In genomic region chr4:40369437-40370278, GRCh38 we compare ENCODE assay signal across 16 cellular contexts. TPM values are rescaled to one million over a fixed set of nuclear protein-coding genes. Genes with fewer than 3 reads are reported as not detected.
DNase-seq lines count a peak whose midpoint lies in the region; ATAC-seq and TF ChIP-seq lines count a peak whose summit lies in the region.
"Had no signal": no experiment of that assay in that cellular context is flagged by ENCODE, and none has a peak within 500 bp of the region (broad histone marks: within the 10 kb centered on the region; RNA-seq: fewer than 3 reads in every experiment).

No MANE protein-coding gene starts in this region.

- ATAC-seq in GM18858 (IDR thresholded peaks at IDR 0.05; ENCODE audit: unreplicated experiment) (peak; percentile 60), GM21786 (IDR thresholded peaks at IDR 0.05; ENCODE audit: unreplicated experiment) (peak; percentile 85), mucosa of descending colon (peak; percentile 94), HG03039 (IDR thresholded peaks at IDR 0.05; ENCODE audit: unreplicated experiment) (no peak)
- ATAC-seq: CD8-positive, alpha-beta T cell had no signal

- CTCF ChIA-PET in mammary epithelial cell (lab: Charles Lee; ENCODE audit: low non-redundant PET), result interaction anchor here (0.6 kb wide), 1 partner anchor 348 kb away, joined by 3 read pairs; no protein-coding TSS in a partner anchor

- H3K79me2 ChIP-seq in mammary epithelial cell (ENCODE audit: insufficient read depth, low read length), result no peaks in the 10 kb centered on the region

- no peaks in the 10 kb centered on the region for H3K27me3 ChIP-seq in Peyer's patch
- H3K27me3 ChIP-seq in mammary epithelial cell (ENCODE audit: insufficient read depth, low read length), result no peaks in the 10 kb centered on the region
- no peaks in the 10 kb centered on the region for H3K27me3 ChIP-seq in MG63
- H3K27me3 ChIP-seq: adrenal gland, ovary, tibial nerve had no signal

- TF ChIP-seq POLR2A in Peyer's patch (IDR thresholded peaks at IDR 0.05), result peak in 1 of 2 donors; percentile 16

- no peak overlapping the region for H2AFZ ChIP-seq in mammary epithelial cell (ENCODE audit: low read depth, low read length)

- DNase-seq in Peyer's patch (peak in 1 of 3 donors; percentile 77), mucosa of descending colon (peak in 1 of 3 donors; percentile 86), mammary epithelial cell (no peak), MG63 (no peak)
- DNase-seq in stimulated activated naive CD4-positive, alpha-beta T cell (lab: John Stamatoyannopoulos, UW), result no peak
- DNase-seq: adrenal gland; CD8-positive, alpha-beta T cell; cortex of kidney; mesenchymal stem cell; NCI-H2029 treated with DMSO at 0.1 percent for 48 hours; ovary had no signal

- no peaks in the 10 kb centered on the region for H4K20me1 ChIP-seq in mammary epithelial cell (ENCODE audit: insufficient read depth, low read length)

- dilution Hi-C loops in mammary epithelial cell (cut with HindIII; ENCODE audit: low sequenced_read_pairs), result no loop called here

- H3K4me2 ChIP-seq in mammary epithelial cell (ENCODE audit: insufficient read depth, low read depth, low read length), result no peak overlapping the region

- H3K36me3 ChIP-seq in Peyer's patch, result no peaks in the 10 kb centered on the region
- H3K36me3 ChIP-seq in mucosa of descending colon (ENCODE audit: low read depth), result no peaks in the 10 kb centered on the region
- H3K36me3 ChIP-seq in mammary epithelial cell (ENCODE audit: insufficient read depth, low read length), result no peaks in the 10 kb centered on the region
- no peaks in the 10 kb centered on the region for H3K36me3 ChIP-seq in MG63
- H3K36me3 ChIP-seq: adrenal gland, ovary, tibial nerve had no signal

- H3K27ac ChIP-seq in Peyer's patch (peak overlapping the region in 3 of 4 donors; percentile 30 to 74 (median 70)), mammary epithelial cell (ENCODE audit: insufficient read depth, low read depth, low read length) (no peak overlapping the region)
- H3K27ac ChIP-seq: adrenal gland, ovary, SK-N-MC had no signal

- intact Hi-C loops in mucosa of descending colon (cut with DNase I, micrococcal nuclease) (no loop called here), mammary epithelial cell (cut with micrococcal nuclease) (no loop called here)

- in situ Hi-C loops in mammary epithelial cell (cut with MboI; ENCODE audit: low sequenced_read_pairs in 2 of 2), result no loop called here

- 61% methylated on average over 3 of the region's 3 CpGs for WGBS in mammary epithelial cell (ENCODE audit: low coverage, missing lambda C conversion rate)

- H3K4me1 ChIP-seq in Peyer's patch, result peaks cover 0 to 12% (median 0%) of the 10 kb centered on the region in 4 donors
- peaks cover 27% of the 10 kb centered on the region for H3K4me1 ChIP-seq in mucosa of descending colon (ENCODE audit: low read depth)
- no peaks in the 10 kb centered on the region for H3K4me1 ChIP-seq in mammary epithelial cell (ENCODE audit: insufficient read depth, low read length)
- H3K4me1 ChIP-seq: adrenal gland, tibial nerve had no signal

- no TSS peak for BruUV-seq in mammary epithelial cell (replicated peaks; lab: Mats Ljungman, UMichigan)

- TF ChIP-seq CTCF in Peyer's patch (IDR thresholded peaks at IDR 0.05), result peak in 3 of 6 experiments; percentile 28 to 53 (median 43)
- TF ChIP-seq CTCF in mucosa of descending colon (IDR thresholded peaks at IDR 0.05), result no peak
- no peak for TF ChIP-seq CTCF in mammary epithelial cell (conservative IDR thresholded peaks at IDR 0.05 in 1 of 2, IDR thresholded peaks at IDR 0.05 in 1 of 2; ENCODE audit: extremely low read depth in 1 of 2, insufficient read depth in 1 of 2, low read depth in 1 of 2, low read length in 2 of 2)

- H3K4me3 ChIP-seq in Peyer's patch, result no peak overlapping the region
- H3K4me3 ChIP-seq in mucosa of descending colon, result no peak overlapping the region
- no peak overlapping the region for H3K4me3 ChIP-seq in mammary epithelial cell (replicated peaks in 1 of 3; ENCODE audit: insufficient read depth in 1 of 3, low read depth in 2 of 3, low read length in 3 of 3)
- H3K4me3 ChIP-seq in MG63, result no peak overlapping the region
- H3K4me3 ChIP-seq: adrenal gland, ovary, SK-N-MC, tibial nerve had no signal

- no peak overlapping the region for H3K9ac ChIP-seq in mammary epithelial cell (ENCODE audit: insufficient read depth, low read length)

- H3K9me3 ChIP-seq in Peyer's patch, result no peaks in the 10 kb centered on the region
- no peaks in the 10 kb centered on the region for H3K9me3 ChIP-seq in mucosa of descending colon
- no peaks in the 10 kb centered on the region for H3K9me3 ChIP-seq in mammary epithelial cell (replicated peaks; ENCODE audit: insufficient read depth, low read length)
- no peaks in the 10 kb centered on the region for H3K9me3 ChIP-seq in MG63
- H3K9me3 ChIP-seq: adrenal gland, ovary, tibial nerve had no signal

RNA-seq across cellular contexts. Expression of gene CHRNA9, which starts 34.5 kb away (rescaled TPM):
- not detected for total RNA-seq in Peyer's patch
- total RNA-seq in mucosa of descending colon, result not detected
- under 1 TPM in 1 of 2 donors, not detected in 1; 0.17 TPM for total RNA-seq in mammary epithelial cell
- polyA plus RNA-seq in mammary epithelial cell, result 0.09 TPM
- not detected for polyA minus RNA-seq in mammary epithelial cell
- not detected in 2 replicates for total RNA-seq in MG63 (2014; rRNA removed; shearing (Covaris generic); ENCODE audit: low replicate concordance)
- total RNA-seq: adrenal gland, tibial nerve had no signal
- polyA plus RNA-seq: adrenal gland, ovary had no signal
